18 cellular contexts compared by ENCODE assay signal in genomic region chr12:48084841-48085460, GRCh38. TPM values are rescaled to one million over a fixed set of nuclear protein-coding genes. Genes with fewer than 3 reads are reported as not detected.
A peak's percentile ranks its signal among the peaks of the same experiment; 100 is the strongest.
DNase-seq lines count a peak whose midpoint lies in the region; ATAC-seq, FAIRE-seq and TF ChIP-seq lines count a peak whose summit lies in the region.
"Had no signal": no experiment of that assay in that cellular context is flagged by ENCODE, and none has a peak within 500 bp of the region (broad histone marks: within the 10 kb centered on the region; RNA-seq: fewer than 3 reads in every experiment).

No MANE protein-coding gene starts in this region.

- H3K4me1 ChIP-seq in Karpas-422 (ENCODE audit: low read length) (peaks cover 37% of the 10 kb centered on the region), neural progenitor cell (no peaks in the 10 kb centered on the region), mucosa of descending colon (ENCODE audit: low read depth) (no peaks in the 10 kb centered on the region), heart right ventricle (no peaks in the 10 kb centered on the region)

- H3K36me3 ChIP-seq in Karpas-422 (ENCODE audit: insufficient read depth, low read length), result peaks cover 46% of the 10 kb centered on the region
- peaks cover 15% of the 10 kb centered on the region for H3K36me3 ChIP-seq in neural progenitor cell
- no peaks in the 10 kb centered on the region for H3K36me3 ChIP-seq in mucosa of descending colon (ENCODE audit: low read depth)
- H3K36me3 ChIP-seq in heart right ventricle, result peaks cover 0 to 94% (median 34%) of the 10 kb centered on the region in 9 donors

- H3K27ac ChIP-seq in Karpas-422 (ENCODE audit: low read length) (peak overlapping the region; percentile 48), neural progenitor cell (no peak overlapping the region), heart right ventricle (no peak overlapping the region)
- H3K27ac ChIP-seq: SK-N-MC had no signal

- ATAC-seq in activated B cell treated with CpG ODN at 0.5 μM for 24 hours (ENCODE audit: low read depth), result peak; percentile 65
- no peak for ATAC-seq in mucosa of descending colon
- no peak for ATAC-seq in esophagus mucosa
- no peak for ATAC-seq in heart right ventricle

- H3K36me3 Mint-ChIP-seq in activated B cell treated with CpG ODN at 0.5 μM for 24 hours (ENCODE audit: low read depth) (peaks cover 73% of the 10 kb centered on the region), neural progenitor cell (peaks cover 12% of the 10 kb centered on the region)

- H3F3A ChIP-seq in neural progenitor cell (ENCODE audit: low read depth), result peaks cover 2% of the 10 kb centered on the region

- peaks cover 11% of the 10 kb centered on the region for H3K4me1 Mint-ChIP-seq in activated B cell treated with CpG ODN at 0.5 μM for 24 hours
- no peaks in the 10 kb centered on the region for H3K4me1 Mint-ChIP-seq in neural progenitor cell

- H3K9me2 ChIP-seq in Karpas-422 (replicated peaks; ENCODE audit: insufficient read depth, low read length), result no peaks in the 10 kb centered on the region

- H3K27me3 ChIP-seq in Karpas-422 (ENCODE audit: low read length), result no peaks in the 10 kb centered on the region
- H3K27me3 ChIP-seq in neural progenitor cell, result no peaks in the 10 kb centered on the region
- H3K27me3 ChIP-seq in heart right ventricle, result no peaks in the 10 kb centered on the region

- no peak for FAIRE-seq in GM12891 (lab: Jason Lieb, UNC)
- FAIRE-seq: RCC 7860 had no signal

- H3K4me3 ChIP-seq in Karpas-422 (ENCODE audit: low read length) (no peak overlapping the region), neural progenitor cell (no peak overlapping the region), lower leg skin (ENCODE audit: low read depth, poor library complexity, severe bottlenecking) (no peak overlapping the region), mucosa of descending colon (no peak overlapping the region), heart right ventricle (no peak overlapping the region)
- H3K4me3 ChIP-seq: SK-N-MC had no signal

- H3K4me3 Mint-ChIP-seq in activated B cell treated with CpG ODN at 0.5 μM for 24 hours (no peak overlapping the region), neural progenitor cell (no peak overlapping the region)
- H3K4me3 Mint-ChIP-seq: CD4-positive, alpha-beta T cell had no signal

- H4K20me1 ChIP-seq in Karpas-422 (ENCODE audit: insufficient read depth, low read depth, low read length) (no peaks in the 10 kb centered on the region), neural progenitor cell (ENCODE audit: low read depth) (no peaks in the 10 kb centered on the region)

- H3K4me2 ChIP-seq in Karpas-422 (ENCODE audit: low read depth, low read length, poor library complexity, severe bottlenecking), result no peak overlapping the region
- no peak overlapping the region for H3K4me2 ChIP-seq in neural progenitor cell

- intact Hi-C loops in activated B cell treated with CpG ODN at 0.5 μM for 24 hours (cut with micrococcal nuclease), result loop anchor here (1.0 to 5.0 kb wide), 3 partner anchors 80 to 532 kb away; no protein-coding TSS in a partner anchor
- intact Hi-C loops in lower leg skin (cut with DNase I; ENCODE audit: low total_unique reads), result no loop called here
- intact Hi-C loops in mucosa of descending colon (cut with DNase I, micrococcal nuclease), result loop anchor here in 1 of 2 donors (10.0 kb wide), 1 partner anchor 80 kb away; no protein-coding TSS in a partner anchor
- intact Hi-C loops in heart right ventricle (cut with DNase I), result loop anchor here in 9 of 10 donors (1.0 to 10.0 kb wide), 7 partner anchors 77 to 532 kb away; partner anchors contain the start of gene RPAP3 (in 1 of the 9)

- peaks cover 8% of the 10 kb centered on the region; the same call in 1 of the 2 replicates for H3K79me2 ChIP-seq in Karpas-422 (ENCODE audit: low read length)
- no peaks in the 10 kb centered on the region for H3K79me2 ChIP-seq in neural progenitor cell (ENCODE audit: low read depth)

- H3K9me3 ChIP-seq in Karpas-422 (ENCODE audit: low read length), result no peaks in the 10 kb centered on the region
- H3K9me3 ChIP-seq in neural progenitor cell (ENCODE audit: low read depth), result no peaks in the 10 kb centered on the region
- no peaks in the 10 kb centered on the region for H3K9me3 ChIP-seq in mucosa of descending colon
- no peaks in the 10 kb centered on the region for H3K9me3 ChIP-seq in heart right ventricle

- TF ChIP-seq POLR2A in GM12891 (IDR thresholded peaks at IDR 0.05; ENCODE audit: low read depth, low read length) (no peak), lower leg skin (IDR thresholded peaks at IDR 0.05) (no peak)

- CTCF ChIA-PET in activated B cell treated with CpG ODN at 0.5 μM for 24 hours (lab: Charles Lee), result interaction anchor here (0.7 to 1.9 kb wide), 6 partner anchors 13 to 533 kb away, joined by 3 to 9 read pairs (median 5); partner anchors contain the start of gene PFKM

- WGBS in lower leg skin, 2 donors, result 90 to 92% methylated on average over 12 of the region's 12 CpGs
- WGBS in heart right ventricle, 2 donors, result 91 to 96% methylated on average over 12 of the region's 12 CpGs

- TF ChIP-seq CTCF in activated B cell treated with CpG ODN at 0.5 μM for 24 hours (IDR thresholded peaks at IDR 0.05) (no peak), neural progenitor cell (IDR thresholded peaks at IDR 0.05) (no peak), lower leg skin (IDR thresholded peaks at IDR 0.05) (no peak), mucosa of descending colon (IDR thresholded peaks at IDR 0.05) (no peak), heart right ventricle (IDR thresholded peaks at IDR 0.05) (no peak)

- H3K27ac Mint-ChIP-seq in activated B cell treated with CpG ODN at 0.5 μM for 24 hours (peak overlapping the region; percentile 25), neural progenitor cell (peak overlapping the region; percentile 12)
- H3K27ac Mint-ChIP-seq: CD4-positive, alpha-beta T cell had no signal

- H2AFZ ChIP-seq in Karpas-422 (ENCODE audit: low read length), result no peak overlapping the region
- H2AFZ ChIP-seq in neural progenitor cell (replicated peaks), result no peak overlapping the region

- H3K27me3 Mint-ChIP-seq in activated B cell treated with CpG ODN at 0.5 μM for 24 hours (no peaks in the 10 kb centered on the region), neural progenitor cell (ENCODE audit: insufficient read depth, low read depth) (no peaks in the 10 kb centered on the region)
- H3K27me3 Mint-ChIP-seq: CD4-positive, alpha-beta T cell had no signal

- no peaks in the 10 kb centered on the region for H3K9me3 Mint-ChIP-seq in activated B cell treated with CpG ODN at 0.5 μM for 24 hours
- no peaks in the 10 kb centered on the region for H3K9me3 Mint-ChIP-seq in neural progenitor cell
- H3K9me3 Mint-ChIP-seq: CD4-positive, alpha-beta T cell had no signal

- POLR2A ChIA-PET in activated B cell treated with CpG ODN at 0.5 μM for 24 hours (lab: Charles Lee), result interaction anchor here (0.7 to 0.9 kb wide), 2 partner anchors 21 to 34 kb away, joined by 5 read pairs; partner anchors contain the start of genes PFKM and SENP1

- H3K9ac ChIP-seq in Karpas-422 (ENCODE audit: low read length) (0 out of 2 replicates have a peak overlapping the region, but pooled peaks have one; percentile 1), neural progenitor cell (no peak overlapping the region)

- DNase-seq in GM12891 (ENCODE audit: insufficient read length, low spot score) (no peak), Karpas-422 (no peak), activated B cell treated with CpG ODN at 0.5 μM for 24 hours (no peak), neural progenitor cell (ENCODE audit: low spot score) (no peak), lower leg skin (ENCODE audit: low spot score in 2 of 2) (no peak), mucosa of descending colon (no peak), heart right ventricle (no peak)
- DNase-seq: CD4-positive, alpha-beta T cell; EL; MM.1S; NCI-H1436 treated with DMSO at 0.1 percent for 48 hours; NCI-H2081; NCI-H510A; NCI-H774; Right ventricle myocardium superior had no signal

TF ChIP-seq in GM12891, 5 proteins besides CTCF, POLR2A, EP300 and RAD21:
- TF ChIP-seq POLR2AphosphoS5 (IDR thresholded peaks at IDR 0.05; ENCODE audit: low read depth, low read length), result no peak
- peak; percentile 73 for TF ChIP-seq SPI1 (IDR thresholded peaks at IDR 0.05; ENCODE audit: low read depth, low read length)
- no peak for TF ChIP-seq POU2F2 (IDR thresholded peaks at IDR 0.05; ENCODE audit: low read depth, low read length)

RNA-seq across cellular contexts. Expression of gene SENP1, which starts 20.9 kb away (rescaled TPM):
- 9.4 TPM for polyA plus RNA-seq in GM12891 (2012; ENCODE audit: low read depth, missing spikeins)
- total RNA-seq in Karpas-422 (2014; rRNA removed; shearing (Covaris generic); ENCODE audit: low replicate concordance), result 20.1 and 44.5 TPM in 2 replicates
- total RNA-seq in activated B cell treated with CpG ODN at 0.5 μM for 24 hours, result 42.8 and 43.2 TPM in 2 replicates
- 37.6 and 89.9 TPM in 2 replicates for total RNA-seq in neural progenitor cell (ENCODE audit: low replicate concordance)
- 10 to 100 TPM; 14.3 to 19.4 (median 17.3) TPM for total RNA-seq in lower leg skin
- 10 to 100 TPM; 12.7 to 20.8 (median 17.4) TPM for total RNA-seq in mucosa of descending colon
- 13.4 TPM for total RNA-seq in esophagus mucosa
- total RNA-seq in heart right ventricle, result 10 to 100 TPM in 2 of 10 donors, 1 to 10 TPM in 8; 7.1 to 10.7 (median 8.7) TPM
- 1 to 10 TPM; 2.1 to 2.7 TPM for polyA plus RNA-seq in heart right ventricle

RNA-seq across cellular contexts. Expression of gene PFKM, which starts 34.2 kb away (rescaled TPM):
- 63.7 TPM for polyA plus RNA-seq in GM12891 (2012; ENCODE audit: low read depth, missing spikeins)
- total RNA-seq in Karpas-422 (2014; rRNA removed; shearing (Covaris generic); ENCODE audit: low replicate concordance), result 71.4 and 96.7 TPM in 2 replicates
- total RNA-seq in activated B cell treated with CpG ODN at 0.5 μM for 24 hours (44.7 and 49.2 TPM in 2 replicates), neural progenitor cell (ENCODE audit: low replicate concordance) (128 and 161 TPM in 2 replicates), lower leg skin (10 to 100 TPM; 15.1 to 28.1 (median 26.0) TPM), mucosa of descending colon (10 to 100 TPM; 37.3 to 98.8 (median 40.9) TPM), esophagus mucosa (24.7 TPM), heart right ventricle (100 to 1,000 TPM; 508 to 948 (median 694) TPM)
- 100 to 1,000 TPM; 121 to 185 TPM for polyA plus RNA-seq in heart right ventricle
